ENCODE assay signal across 12 cellular contexts in the genomic region with DNA sequence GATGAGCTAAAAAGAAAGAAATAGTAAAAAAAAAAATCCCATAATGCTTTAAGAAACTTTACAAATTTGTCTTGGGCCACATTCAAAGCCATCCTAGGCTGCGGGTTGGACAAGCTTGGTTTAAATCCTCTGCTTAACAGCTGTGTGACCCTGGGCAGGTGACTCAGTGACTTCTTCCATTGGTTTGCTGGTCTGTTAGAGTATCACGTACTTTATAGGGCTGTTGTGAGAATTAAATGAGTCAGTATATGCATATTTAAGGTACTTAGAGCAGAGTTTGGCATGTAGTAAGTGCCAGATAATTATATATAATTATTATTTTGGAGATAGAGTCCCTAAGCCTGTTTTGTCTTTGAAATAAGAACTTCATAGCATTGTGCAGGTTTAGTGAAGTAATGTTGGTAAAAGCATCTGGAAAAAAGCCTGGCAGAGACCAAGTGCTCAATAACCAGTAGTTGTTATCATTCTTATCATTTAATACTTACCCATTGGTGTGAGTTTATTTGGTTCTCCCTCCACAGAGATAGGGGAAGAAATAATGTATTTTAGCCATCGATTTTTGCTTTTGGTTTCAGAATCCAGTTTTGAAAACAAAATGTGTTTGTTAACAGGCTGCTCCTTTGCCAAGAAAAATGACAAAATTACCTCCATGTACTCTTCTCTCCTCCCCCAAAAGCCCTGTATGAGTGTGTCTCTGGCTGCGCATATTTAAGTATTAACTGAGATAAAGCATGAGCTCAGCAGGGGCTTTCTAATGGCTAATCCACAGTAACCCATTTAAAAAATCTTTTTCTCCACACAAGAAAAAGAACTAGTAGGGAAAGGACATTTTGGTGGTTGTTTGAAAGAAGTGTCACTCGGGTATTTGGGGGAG.
DNase-seq lines count a peak whose midpoint lies in the region; ATAC-seq and TF ChIP-seq lines count a peak whose summit lies in the region.
"Had no signal": no experiment of that assay in that cellular context is flagged by ENCODE, and none has a peak within 500 bp of the region (broad histone marks: within the 10 kb centered on the region; RNA-seq: fewer than 3 reads in every experiment).

No MANE protein-coding gene starts in this region.

- 82 to 89% methylated on average over 5 of the region's 5 CpGs for WGBS in GM23248 (ENCODE audit: low coverage in 1 of 2, low lambda C conversion rate in 2 of 2, missing lambda C conversion rate in 2 of 2), 2 experiments

- H4K20me1 ChIP-seq in GM23248 (ENCODE audit: insufficient read depth) = peaks cover 30% of the 10 kb centered on the region; the same call in 1 of the 2 replicates

- H3K4me3 Mint-ChIP-seq in activated T-helper 17 cell treated with anti-CD3 and anti-CD28 coated beads, Interleukin-2, amount 50 U/mL, for 72 hours = peak overlapping the region; percentile 45

- peak overlapping the region; percentile 77 for H3K27ac Mint-ChIP-seq in activated T-helper 17 cell treated with anti-CD3 and anti-CD28 coated beads, Interleukin-2, amount 50 U/mL, for 72 hours

- no peaks in the 10 kb centered on the region for H3K9me2 ChIP-seq in GM23248 (ENCODE audit: insufficient read depth)

- H3K4me3 ChIP-seq in AG04450 (ENCODE audit: low read depth, low read length) (no peak overlapping the region), GM23248 (no peak overlapping the region)
- H3K4me3 ChIP-seq: suprapubic skin had no signal

- peaks cover 97% of the 10 kb centered on the region for H3K79me2 ChIP-seq in GM23248 (ENCODE audit: insufficient read depth)

- H3K27me3 Mint-ChIP-seq in activated T-helper 17 cell treated with anti-CD3 and anti-CD28 coated beads, Interleukin-2, amount 50 U/mL, for 72 hours = no peaks in the 10 kb centered on the region

- H3K9me3 Mint-ChIP-seq in activated T-helper 17 cell treated with anti-CD3 and anti-CD28 coated beads, Interleukin-2, amount 50 U/mL, for 72 hours = no peaks in the 10 kb centered on the region

- H3K9me3 ChIP-seq in AG04450 (ENCODE audit: control insufficient read depth, insufficient read depth, low read length) = no peaks in the 10 kb centered on the region
- no peaks in the 10 kb centered on the region for H3K9me3 ChIP-seq in GM23248 (ENCODE audit: low read depth)
- H3K9me3 ChIP-seq: suprapubic skin had no signal

- no peak overlapping the region for H3K27ac ChIP-seq in AG04450 (ENCODE audit: low read depth, low read length)
- no peak overlapping the region for H3K27ac ChIP-seq in GM23248
- H3K27ac ChIP-seq: suprapubic skin had no signal

- H3K36me3 ChIP-seq in GM23248 (ENCODE audit: low read depth) = no peaks in the 10 kb centered on the region
- H3K36me3 ChIP-seq: suprapubic skin had no signal

- DNase-seq in AG04450 (ENCODE audit: low read depth, low spot score) = peak; percentile 26
- DNase-seq in GM23248 = peak; percentile 39
- DNase-seq in kidney glomerular epithelial cell (lab: John Stamatoyannopoulos, UW) = peak; percentile 35
- DNase-seq in OCI-M1 (lab: John Stamatoyannopoulos, UW) = no peak
- DNase-seq in activated CD4-positive, CD25-positive, alpha-beta regulatory T cell treated with anti-CD3 and anti-CD28 coated beads, Interleukin-2, amount 50 U/mL, for 72 hours = no peak
- DNase-seq: aorta, GOT3, retina had no signal

- peaks cover 52% of the 10 kb centered on the region for H3K4me1 Mint-ChIP-seq in activated T-helper 17 cell treated with anti-CD3 and anti-CD28 coated beads, Interleukin-2, amount 50 U/mL, for 72 hours

- H3K27me3 ChIP-seq in AG04450 (ENCODE audit: control insufficient read depth, insufficient read depth, low read length) (no peaks in the 10 kb centered on the region), GM23248 (replicated peaks; ENCODE audit: insufficient read depth) (no peaks in the 10 kb centered on the region)
- H3K27me3 ChIP-seq: suprapubic skin had no signal

- H3F3A ChIP-seq in GM23248 (ENCODE audit: insufficient read depth) = peaks cover 34% of the 10 kb centered on the region

- in situ Hi-C loops in GM23248 (cut with MboI) = no loop called here

- POLR2A ChIA-PET in AG04450 (lab: Yijun Ruan, JAX) = interaction anchor here (1.0 kb wide), 1 partner anchor 466 kb away, joined by 3 read pairs; a partner anchor contains a TSS

- no peak overlapping the region for H2AFZ ChIP-seq in GM23248

- TF ChIP-seq CTCF in AG04450 (IDR thresholded peaks at IDR 0.05; ENCODE audit: low read depth, low read length) = no peak

- no peak overlapping the region for H3K9ac ChIP-seq in GM23248

- H3K4me1 ChIP-seq in GM23248 (ENCODE audit: insufficient read depth) = peaks cover 45% of the 10 kb centered on the region

- H3K4me2 ChIP-seq in GM23248 (ENCODE audit: unreplicated experiment) = no peak overlapping the region

- CTCF ChIA-PET in AG04450 (lab: Charles Lee) = no interaction called here

- no peaks in the 10 kb centered on the region for H3K36me3 Mint-ChIP-seq in activated T-helper 17 cell treated with anti-CD3 and anti-CD28 coated beads, Interleukin-2, amount 50 U/mL, for 72 hours (ENCODE audit: low read depth)

- ATAC-seq in activated T-helper 17 cell treated with anti-CD3 and anti-CD28 coated beads, Interleukin-2, amount 50 U/mL, for 72 hours (replicated peaks) = peak; percentile 79
- ATAC-seq in GM21515 (IDR thresholded peaks at IDR 0.05; ENCODE audit: unreplicated experiment) = no peak
- ATAC-seq in HG02840 (IDR thresholded peaks at IDR 0.05; ENCODE audit: low FRiP score, unreplicated experiment) = no peak

Comparison
In these comparisons a context has a peak if more than half of its experiments do, and no peak if none do; other contexts are left out.
1. DNase-seq: peak in AG04450 (single experiment), GM23248 (single experiment) and kidney glomerular epithelial cell (single experiment); none in OCI-M1 (single experiment) and activated CD4-positive, CD25-positive, alpha-beta regulatory T cell treated with anti-CD3 and anti-CD28 coated beads, Interleukin-2, amount 50 U/mL, for 72 hours (single experiment).